In genomic region chr20:20462185-20462584, GRCh38 we compare ENCODE assay signal across 26 cellular contexts.
DNase-seq lines count a peak whose midpoint lies in the region; ATAC-seq and TF ChIP-seq lines count a peak whose summit lies in the region.
"Had no signal": no experiment of that assay in that cellular context is flagged by ENCODE, and none has a peak within 500 bp of the region (broad histone marks: within the 10 kb centered on the region; RNA-seq: fewer than 3 reads in every experiment).

No MANE protein-coding gene starts in this region.

- peak overlapping the region; percentile 72 to 90 (median 84) for H3K27ac Mint-ChIP-seq in brain
- H3K27ac Mint-ChIP-seq: CD4-positive, CD25-positive, alpha-beta regulatory T cell had no signal

- peaks cover 6% of the 10 kb centered on the region for H3K27me3 Mint-ChIP-seq in brain
- H3K27me3 Mint-ChIP-seq: CD4-positive, CD25-positive, alpha-beta regulatory T cell; naive B cell had no signal

- no peaks in the 10 kb centered on the region for H3K36me3 Mint-ChIP-seq in brain

- no peak for ATAC-seq in HG02884 (IDR thresholded peaks at IDR 0.05; ENCODE audit: unreplicated experiment)
- ATAC-seq: activated naive CD4-positive, alpha-beta T cell treated with anti-CD3 and anti-CD28 coated beads, Interleukin-2, amount 50 U/mL, for 72 hours; lower lobe of right lung; psoas muscle had no signal

- peaks cover 71% of the 10 kb centered on the region for H3K4me1 Mint-ChIP-seq in brain

- TF ChIP-seq CTCF in brain (conservative IDR thresholded peaks at IDR 0.05), result no peak

- no peaks in the 10 kb centered on the region for H3K9me3 Mint-ChIP-seq in brain
- H3K9me3 Mint-ChIP-seq: activated naive CD4-positive, alpha-beta T cell treated with anti-CD3 and anti-CD28 coated beads, Interleukin-2, amount 50 U/mL, for 72 hours; CD4-positive, CD25-positive, alpha-beta regulatory T cell; naive B cell had no signal

- DNase-seq in NCI-H1417 (lab: John Stamatoyannopoulos, UW) (peak in 2 of 3 experiments; percentile 12 to 54), NCI-H1417 treated with DMSO at 0.1 percent for 48 hours (lab: John Stamatoyannopoulos, UW) (no peak), COLO668 (lab: John Stamatoyannopoulos, UW; ENCODE audit: unreplicated experiment) (peak; percentile 54), NCI-H524 (lab: John Stamatoyannopoulos, UW) (peak; percentile 60 to 84), DMS114 treated with DMSO at 0.1 percent for 48 hours (lab: John Stamatoyannopoulos, UW; ENCODE audit: unreplicated experiment) (no peak)
- DNase-seq in activated naive CD4-positive, alpha-beta T cell treated with Interleukin-2 at 50 U/mL for 16 hours, result no peak
- DNase-seq: activated CD4-positive, alpha-beta T cell treated with anti-CD3 and anti-CD28 coated beads for 48 hours; activated CD8-positive, alpha-beta memory T cell treated with anti-CD3 and anti-CD28 coated beads for 24 hours; activated T-cell treated with anti-CD3 and anti-CD28 coated beads for 4 hours; CD4-positive, CD25-positive, alpha-beta regulatory T cell; foreskin melanocyte; lower lobe of right lung; midbrain; MM.1S; naive B cell; NCI-H1436 treated with DMSO at 0.1 percent for 48 hours; NCI-H226; nucleus accumbens; psoas muscle; stimulated activated CD4-positive, alpha-beta T cell treated with anti-CD3 and anti-CD28 coated beads, Interleukin-4, amount 100 ng/mL, for 24 hours; SW 1271; tibial artery; WERI-Rb-1 had no signal

- peak overlapping the region in 1 of 5 experiments; percentile 33 for H3K4me3 Mint-ChIP-seq in brain
- H3K4me3 Mint-ChIP-seq: CD4-positive, CD25-positive, alpha-beta regulatory T cell; naive B cell had no signal

Comparison
In these comparisons a context has a peak if more than half of its experiments do, and no peak if none do; other contexts are left out.
1. DNase-seq: peak in NCI-H1417 (2 of 3), COLO668 (single experiment) and NCI-H524 (2 of 2); none in NCI-H1417 treated with DMSO at 0.1 percent for 48 hours (single experiment), DMS114 treated with DMSO at 0.1 percent for 48 hours (single experiment) and activated naive CD4-positive, alpha-beta T cell treated with Interleukin-2 at 50 U/mL for 16 hours (single experiment).